Comparison of ENCODE assay signal across 16 cellular contexts in genomic region chr5:159982421-159983173, GRCh38. TPM values are rescaled to one million over a fixed set of nuclear protein-coding genes. Genes with fewer than 3 reads are reported as not detected.
DNase-seq lines count a peak whose midpoint lies in the region; FAIRE-seq and TF ChIP-seq lines count a peak whose summit lies in the region.
"Had no signal": no experiment of that assay in that cellular context is flagged by ENCODE, and none has a peak within 500 bp of the region (broad histone marks: within the 10 kb centered on the region; RNA-seq: fewer than 3 reads in every experiment).

No MANE protein-coding gene starts in this region.

- DNase-seq in HPDE6-E6E7 (ENCODE audit: extremely low spot score) (peak; percentile 60), SJSA1 (ENCODE audit: low read depth in 1 of 2, low spot score in 2 of 2) (no peak), epithelial cell of prostate (ENCODE audit: low read depth, low spot score) (peak; percentile 69), urothelium cell line (ENCODE audit: low spot score) (no peak), mesenteric fat pad (ENCODE audit: low spot score) (no peak), left ventricle myocardium inferior (no peak), superior temporal gyrus (ENCODE audit: extremely low spot score) (no peak)
- DNase-seq: CD8-positive, alpha-beta T cell; KG1; MV-4-11; NCI-H1105 treated with DMSO at 0.1 percent for 48 hours; NCI-H2029 treated with DMSO at 0.1 percent for 48 hours; NCI-H510A treated with DMSO at 0.1 percent for 48 hours; NCI-H748 treated with DMSO at 0.1 percent for 48 hours had no signal

- H3K36me3 ChIP-seq in SJSA1 (no peaks in the 10 kb centered on the region), left ventricle myocardium inferior (no peaks in the 10 kb centered on the region)
- H3K36me3 ChIP-seq: BLaER1 treated with 17β-estradiol and CSF1 and Interleukin-3, amounts not matched to agents 10 nM and 100 nM had no signal

- FAIRE-seq in urothelium cell line (lab: Jason Lieb, UNC), result peak; percentile 53
- FAIRE-seq: H54 had no signal

- H3K4me1 ChIP-seq in SJSA1 (replicated peaks), result peaks cover 26% of the 10 kb centered on the region
- H3K4me1 ChIP-seq in left ventricle myocardium inferior, result peaks cover 8% of the 10 kb centered on the region

- intact Hi-C loops in left ventricle myocardium inferior (cut with micrococcal nuclease), result loop anchor here (10.0 kb wide), 1 partner anchor 698 kb away; no protein-coding TSS in a partner anchor

- H3K4me3 ChIP-seq in SJSA1 (no peak overlapping the region), left ventricle myocardium inferior (no peak overlapping the region)
- H3K4me3 ChIP-seq: BLaER1 treated with 17β-estradiol and CSF1 and Interleukin-3, amounts not matched to agents 10 nM and 100 nM had no signal

- H3K27me3 ChIP-seq in SJSA1 (replicated peaks), result no peaks in the 10 kb centered on the region
- peaks cover 39% of the 10 kb centered on the region for H3K27me3 ChIP-seq in left ventricle myocardium inferior (ENCODE audit: low read depth)

- no peak for TF ChIP-seq CTCF in left ventricle myocardium inferior (IDR thresholded peaks at IDR 0.05; ENCODE audit: borderline replicate concordance)

- H3K27ac ChIP-seq in SJSA1 (peak overlapping the region; percentile 72), epithelial cell of prostate (peak overlapping the region; percentile 77), left ventricle myocardium inferior (replicated peaks) (no peak overlapping the region)
- H3K27ac ChIP-seq: BLaER1 treated with 17β-estradiol and CSF1 and Interleukin-3, amounts not matched to agents 10 nM and 100 nM had no signal

- H3K9me3 ChIP-seq in SJSA1 (replicated peaks), result no peaks in the 10 kb centered on the region
- H3K9me3 ChIP-seq in left ventricle myocardium inferior (replicated peaks), result no peaks in the 10 kb centered on the region
- H3K9me3 ChIP-seq: BLaER1 treated with 17β-estradiol and CSF1 and Interleukin-3, amounts not matched to agents 10 nM and 100 nM had no signal

RNA-seq across cellular contexts. Expression of gene TTC1, which starts 26.3 kb away (rescaled TPM):
- total RNA-seq in SJSA1 (2014; rRNA removed; shearing (Covaris generic)), result 97.9 and 101 TPM in 2 replicates
- total RNA-seq in mesenteric fat pad (43.2 TPM), left ventricle myocardium inferior (94.2 TPM)

Comparison
In these comparisons a context has a peak if more than half of its experiments do, and no peak if none do; other contexts are left out.
1. DNase-seq: peak in HPDE6-E6E7 (single experiment) and epithelial cell of prostate (single experiment); none in SJSA1 (0 of 2), urothelium cell line (single experiment), mesenteric fat pad (single experiment), left ventricle myocardium inferior (single experiment) and superior temporal gyrus (single experiment).